Comparison of ENCODE assay signal across 9 cellular contexts in the genomic region with DNA sequence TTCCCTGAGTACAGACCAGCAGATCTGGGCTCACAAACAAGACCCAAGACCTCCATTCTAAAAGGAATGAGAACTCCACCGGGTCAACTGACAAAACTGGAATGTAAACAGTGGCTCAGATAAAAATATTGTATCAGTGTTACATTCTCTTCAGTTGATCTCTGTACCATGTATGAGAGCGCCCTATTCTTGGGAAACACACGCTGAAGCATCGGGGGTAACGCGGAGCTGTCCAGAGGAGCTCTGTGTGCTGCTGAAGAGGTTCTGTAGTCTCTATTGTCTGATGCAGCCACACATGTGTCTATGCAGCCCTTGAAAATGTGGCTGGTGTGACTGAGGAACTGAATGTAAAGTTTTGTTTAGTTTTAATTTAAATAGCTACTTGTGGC. TPM values are rescaled to one million over a fixed set of nuclear protein-coding genes. Genes with fewer than 3 reads are reported as not detected.
DNase-seq lines count a peak whose midpoint lies in the region; ATAC-seq, FAIRE-seq and TF ChIP-seq lines count a peak whose summit lies in the region.
"Had no signal": no experiment of that assay in that cellular context is flagged by ENCODE, and none has a peak within 500 bp of the region (broad histone marks: within the 10 kb centered on the region; RNA-seq: fewer than 3 reads in every experiment).

No MANE protein-coding gene starts in this region.

- H3F3A ChIP-seq in SK-N-SH (replicated peaks; ENCODE audit: insufficient read depth): peaks cover 9% of the 10 kb centered on the region

- WGBS in SK-N-SH (ENCODE audit: low lambda C conversion rate): 98% methylated on average over 6 of the region's 6 CpGs

- intact Hi-C loops in left colon (cut with DNase I, micrococcal nuclease): no loop called here

- no peak overlapping the region for H3K4me2 ChIP-seq in SK-N-SH

- no peaks in the 10 kb centered on the region for H3K9me2 ChIP-seq in SK-N-SH

- no peak for TF ChIP-seq CTCF in SK-N-SH (IDR thresholded peaks at IDR 0.05)

- POLR2A ChIA-PET in SK-N-SH (lab: Yijun Ruan, JAX): no interaction called here

- H3K4me1 ChIP-seq in SK-N-SH (ENCODE audit: control insufficient read depth in 1 of 2, insufficient read depth in 2 of 2, low read depth in 1 of 2, low read length in 1 of 2) (peaks cover 19 to 43% of the 10 kb centered on the region in 2 experiments; a peak in 2 of 4 replicates), subcutaneous abdominal adipose tissue (ENCODE audit: control insufficient read depth in 5 of 5, insufficient read depth in 5 of 5, low read length in 5 of 5) (peaks cover 16 to 81% (median 72%) of the 10 kb centered on the region in 5 donors)

- TF ChIP-seq RAD21 in SK-N-SH (IDR thresholded peaks at IDR 0.05; ENCODE audit: low read length): no peak

- CTCF ChIA-PET in SK-N-SH (lab: Yijun Ruan, JAX): interaction anchor here (1.1 to 2.6 kb wide), 2 partner anchors 32 to 93 kb away, joined by 3 to 10 read pairs; no protein-coding TSS in a partner anchor

- H3K9me3 ChIP-seq in SK-N-SH (no peaks in the 10 kb centered on the region), subcutaneous abdominal adipose tissue (ENCODE audit: control insufficient read depth in 5 of 5, low read length in 5 of 5) (peaks cover 0 to 3% (median 0%) of the 10 kb centered on the region in 5 donors)
- H3K9me3 ChIP-seq: HAP-1 had no signal

- no peak for DNase-seq in SK-N-SH
- peak; percentile 34 for DNase-seq in astrocyte of the hippocampus (ENCODE audit: low read depth, low spot score)
- no peak for DNase-seq in left colon
- DNase-seq in SKM-1 treated with dmso at 0.1 percent for 144 hours (lab: John Stamatoyannopoulos, UW; ENCODE audit: unreplicated experiment): no peak
- no peak for DNase-seq in HTR-8/SVneo (ENCODE audit: insufficient read length, low spot score)

- H3K27me3 ChIP-seq in SK-N-SH (ENCODE audit: insufficient read depth) (no peaks in the 10 kb centered on the region), subcutaneous abdominal adipose tissue (ENCODE audit: control insufficient read depth in 5 of 5, insufficient read depth in 4 of 5, low read length in 5 of 5) (peaks cover 0 to 4% (median 0%) of the 10 kb centered on the region in 5 donors)

- no peak overlapping the region for H3K9ac ChIP-seq in SK-N-SH
- no peak overlapping the region for H3K9ac ChIP-seq in subcutaneous abdominal adipose tissue (ENCODE audit: low read length in 5 of 5)

- no peak for TF ChIP-seq EP300 in SK-N-SH (IDR thresholded peaks at IDR 0.05; ENCODE audit: borderline replicate concordance in 1 of 2, low read depth in 1 of 2, low read length in 1 of 2)

- H3K79me2 ChIP-seq in SK-N-SH (ENCODE audit: insufficient read depth): peaks cover 100% of the 10 kb centered on the region

- peaks cover 92% of the 10 kb centered on the region for H4K20me1 ChIP-seq in SK-N-SH (ENCODE audit: insufficient read depth)

- H3K27ac ChIP-seq in SK-N-SH (ENCODE audit: low read depth in 2 of 2, low read length in 1 of 2) (no peak overlapping the region), subcutaneous abdominal adipose tissue (ENCODE audit: low read depth, low read length) (peak overlapping the region; percentile 63)

- no peak for ATAC-seq in SK-N-SH treated with all-trans-retinoic acid at 6 μM for 48 hours
- ATAC-seq in left colon: peak; percentile 15
- ATAC-seq in HG03521 (IDR thresholded peaks at IDR 0.05; ENCODE audit: unreplicated experiment): no peak

- H3K4me3 ChIP-seq in SK-N-SH (ENCODE audit: low read depth in 2 of 2, low read length in 1 of 2) (no peak overlapping the region), subcutaneous abdominal adipose tissue (ENCODE audit: low read depth in 1 of 5, low read length in 5 of 5) (no peak overlapping the region)
- H3K4me3 ChIP-seq: HAP-1 had no signal

- H3K36me3 ChIP-seq in SK-N-SH (replicated peaks in 1 of 2; ENCODE audit: control insufficient read depth in 1 of 2, insufficient read depth in 2 of 2, low read length in 1 of 2) (peaks cover 2 to 6% of the 10 kb centered on the region in 2 experiments), subcutaneous abdominal adipose tissue (ENCODE audit: control insufficient read depth in 5 of 5, insufficient read depth in 5 of 5, low read length in 5 of 5) (peaks cover 0 to 7% (median 0%) of the 10 kb centered on the region in 5 donors)
- H3K36me3 ChIP-seq: HAP-1 had no signal

- FAIRE-seq in HTR-8/SVneo (lab: Jason Lieb, UNC): no peak

- no peak overlapping the region for H2AFZ ChIP-seq in SK-N-SH (ENCODE audit: low read depth)

TF ChIP-seq in SK-N-SH, 30 proteins besides CTCF, POLR2A, EP300 and RAD21:
- no peak for TF ChIP-seq FOXM1 (IDR thresholded peaks at IDR 0.05; ENCODE audit: low read depth)
- TF ChIP-seq, protein P1, sequence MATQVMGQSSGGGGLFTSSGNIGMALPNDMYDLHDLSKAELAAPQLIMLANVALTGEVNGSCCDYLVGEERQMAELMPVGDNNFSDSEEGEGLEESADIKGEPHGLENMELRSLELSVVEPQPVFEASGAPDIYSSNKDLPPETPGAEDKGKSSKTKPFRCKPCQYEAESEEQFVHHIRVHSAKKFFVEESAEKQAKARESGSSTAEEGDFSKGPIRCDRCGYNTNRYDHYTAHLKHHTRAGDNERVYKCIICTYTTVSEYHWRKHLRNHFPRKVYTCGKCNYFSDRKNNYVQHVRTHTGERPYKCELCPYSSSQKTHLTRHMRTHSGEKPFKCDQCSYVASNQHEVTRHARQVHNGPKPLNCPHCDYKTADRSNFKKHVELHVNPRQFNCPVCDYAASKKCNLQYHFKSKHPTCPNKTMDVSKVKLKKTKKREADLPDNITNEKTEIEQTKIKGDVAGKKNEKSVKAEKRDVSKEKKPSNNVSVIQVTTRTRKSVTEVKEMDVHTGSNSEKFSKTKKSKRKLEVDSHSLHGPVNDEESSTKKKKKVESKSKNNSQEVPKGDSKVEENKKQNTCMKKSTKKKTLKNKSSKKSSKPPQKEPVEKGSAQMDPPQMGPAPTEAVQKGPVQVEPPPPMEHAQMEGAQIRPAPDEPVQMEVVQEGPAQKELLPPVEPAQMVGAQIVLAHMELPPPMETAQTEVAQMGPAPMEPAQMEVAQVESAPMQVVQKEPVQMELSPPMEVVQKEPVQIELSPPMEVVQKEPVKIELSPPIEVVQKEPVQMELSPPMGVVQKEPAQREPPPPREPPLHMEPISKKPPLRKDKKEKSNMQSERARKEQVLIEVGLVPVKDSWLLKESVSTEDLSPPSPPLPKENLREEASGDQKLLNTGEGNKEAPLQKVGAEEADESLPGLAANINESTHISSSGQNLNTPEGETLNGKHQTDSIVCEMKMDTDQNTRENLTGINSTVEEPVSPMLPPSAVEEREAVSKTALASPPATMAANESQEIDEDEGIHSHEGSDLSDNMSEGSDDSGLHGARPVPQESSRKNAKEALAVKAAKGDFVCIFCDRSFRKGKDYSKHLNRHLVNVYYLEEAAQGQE (IDR thresholded peaks at IDR 0.05; ENCODE audit: low read depth, low read length): peak; percentile 82

TF ChIP-seq in SK-N-SH treated with all-trans-retinoic acid at 6 μM for 48 hours, 23 proteins besides CTCF, POLR2A, EP300 and RAD21:
- TF ChIP-seq ISL1 (CRISPR knock-in tag; IDR thresholded peaks at IDR 0.05) (no peak), SNAI2 (CRISPR knock-in tag; IDR thresholded peaks at IDR 0.05) (no peak), ZNF70 (CRISPR knock-in tag; IDR thresholded peaks at IDR 0.05) (no peak), BACH2 (CRISPR knock-in tag; IDR thresholded peaks at IDR 0.05; ENCODE audit: borderline replicate concordance) (no peak), CSDC2 (CRISPR knock-in tag; IDR thresholded peaks at IDR 0.05) (no peak), ZC3H10 (CRISPR knock-in tag; IDR thresholded peaks at IDR 0.05) (no peak)
TF ChIP-seq in SK-N-SH treated with all-trans-retinoic acid at 6 μM for 48 hours: peak in this region for 0.

RNA-seq across cellular contexts. Expression of a gene that starts 39.7 kb away (rescaled TPM):
- polyA plus RNA-seq in SK-N-SH (2012; rRNA removed): 9.2 and 14.2 TPM in 2 replicates
- 10.7 and 13.4 TPM in 2 replicates for polyA plus RNA-seq in SK-N-SH (2012; cell fraction: cytosol; rRNA removed)
- 15.8 and 18.8 TPM in 2 replicates for polyA plus RNA-seq in SK-N-SH (2012; cell fraction: nucleus; rRNA removed)
- total RNA-seq in left colon: 10 to 100 TPM; 36.4 to 37.8 TPM
